Comparison of ENCODE assay signal across 9 cellular contexts in genomic region chr7:38169862-38170261, GRCh38. TPM values are rescaled to one million over a fixed set of nuclear protein-coding genes. Genes with fewer than 3 reads are reported as not detected.
DNase-seq lines count a peak whose midpoint lies in the region; ATAC-seq, FAIRE-seq and TF ChIP-seq lines count a peak whose summit lies in the region.
"Had no signal": no experiment of that assay in that cellular context is flagged by ENCODE, and none has a peak within 500 bp of the region (broad histone marks: within the 10 kb centered on the region; RNA-seq: fewer than 3 reads in every experiment).

No MANE protein-coding gene starts in this region.

- no peak overlapping the region for H2BK120ac ChIP-seq in H1 (replicated peaks; ENCODE audit: low read depth, low read length)

- H2BK15ac ChIP-seq in H1 (ENCODE audit: low read length) = no peak overlapping the region

- no peak overlapping the region for H2AK5ac ChIP-seq in H1 (ENCODE audit: low read depth, low read length)

- no peak overlapping the region for H3K4me3 Mint-ChIP-seq in type B pancreatic cell
- H3K4me3 Mint-ChIP-seq in neural progenitor cell = no peak overlapping the region

- no peak overlapping the region for H3K9ac ChIP-seq in H1 (replicated peaks in 1 of 4; ENCODE audit: extremely low read depth in 1 of 4, low read depth in 3 of 4, low read length in 3 of 4)
- H3K9ac ChIP-seq in neural progenitor cell = no peak overlapping the region

- H3K27ac ChIP-seq in H1 (ENCODE audit: low read depth, low read length) (no peak overlapping the region), neural progenitor cell (no peak overlapping the region), hepatocyte (no peak overlapping the region)

- H3K27me3 Mint-ChIP-seq in type B pancreatic cell = peaks cover 12% of the 10 kb centered on the region
- H3K27me3 Mint-ChIP-seq in neural progenitor cell (ENCODE audit: insufficient read depth, low read depth) = no peaks in the 10 kb centered on the region

- H3K4me2 ChIP-seq in H1 (ENCODE audit: insufficient read depth in 1 of 2, low read depth in 2 of 2, low read length in 2 of 2) (no peak overlapping the region), neural progenitor cell (no peak overlapping the region), hepatocyte (no peak overlapping the region)

- no peak overlapping the region for H2BK20ac ChIP-seq in H1 (ENCODE audit: low read length)

- no peaks in the 10 kb centered on the region for H4K20me1 ChIP-seq in H1 (replicated peaks in 1 of 2; ENCODE audit: control insufficient read depth in 1 of 2, insufficient read depth in 2 of 2, low read length in 2 of 2)
- no peaks in the 10 kb centered on the region for H4K20me1 ChIP-seq in neural progenitor cell (ENCODE audit: low read depth)
- no peaks in the 10 kb centered on the region for H4K20me1 ChIP-seq in hepatocyte (ENCODE audit: insufficient read depth, poor library complexity, severe bottlenecking)

- TF ChIP-seq RAD21 in H1 (IDR thresholded peaks at IDR 0.05 in 1 of 2, conservative IDR thresholded peaks at IDR 0.05 in 1 of 2; ENCODE audit: low read depth in 2 of 2, low read length in 2 of 2) = no peak

- H3K4me1 ChIP-seq in H1 (replicated peaks in 1 of 4; ENCODE audit: control insufficient read depth in 3 of 4, insufficient read depth in 4 of 4, low read length in 3 of 4) (no peaks in the 10 kb centered on the region; a peak in 1 of 7 replicates), neural progenitor cell (no peaks in the 10 kb centered on the region), hepatocyte (ENCODE audit: insufficient read depth) (peaks cover 10% of the 10 kb centered on the region)

- H3K9me3 Mint-ChIP-seq in type B pancreatic cell (no peaks in the 10 kb centered on the region), neural progenitor cell (no peaks in the 10 kb centered on the region)

- H3K4me1 Mint-ChIP-seq in type B pancreatic cell (ENCODE audit: unreplicated experiment) = no peaks in the 10 kb centered on the region
- no peaks in the 10 kb centered on the region for H3K4me1 Mint-ChIP-seq in neural progenitor cell

- WGBS in H1 (ENCODE audit: extremely low coverage in 1 of 2, insufficient coverage in 1 of 2, insufficient read length in 1 of 2, insufficient replicate concordance in 2 of 2, low coverage in 1 of 2, low lambda C conversion rate in 2 of 2, missing lambda C conversion rate in 1 of 2), 2 experiments = 95% methylated on average over 2 of the region's 2 CpGs; no CpG with 5 or more reads in 1 of the 2 experiments
- 59% methylated on average over 2 of the region's 2 CpGs for WGBS in hepatocyte (ENCODE audit: low lambda C conversion rate, missing lambda C conversion rate)

- no peak overlapping the region for H3K23ac ChIP-seq in H1 (ENCODE audit: insufficient read length)

- no peaks in the 10 kb centered on the region for H3K36me3 ChIP-seq in H1 (ENCODE audit: control insufficient read depth in 2 of 4, insufficient read depth in 4 of 4, low read length in 3 of 4)
- H3K36me3 ChIP-seq in neural progenitor cell = no peaks in the 10 kb centered on the region
- H3K36me3 ChIP-seq in hepatocyte (replicated peaks; ENCODE audit: insufficient read depth, low read depth) = no peaks in the 10 kb centered on the region

- no peaks in the 10 kb centered on the region for H3K79me1 ChIP-seq in H1 (ENCODE audit: low read depth, low read length)

- no peak overlapping the region for H4K8ac ChIP-seq in H1 (ENCODE audit: extremely low read depth, insufficient read depth, low read length)

- peak; percentile 49 for DNase-seq in SIG-M5 treated with dmso at 0.1 percent for 504 hours (lab: John Stamatoyannopoulos, UW; ENCODE audit: unreplicated experiment)
- DNase-seq in SIG-M5 (lab: John Stamatoyannopoulos, UW) = no peak
- peak; percentile 88 for DNase-seq in HT1080 (ENCODE audit: low read depth)
- DNase-seq in H1 (ENCODE audit: low read depth in 1 of 2, low spot score in 2 of 2) = no peak
- no peak for DNase-seq in type B pancreatic cell (ENCODE audit: extremely low spot score, unreplicated experiment)
- no peak for DNase-seq in neural progenitor cell (ENCODE audit: low spot score)
- DNase-seq in hepatocyte (ENCODE audit: low spot score) = no peak

- no peak overlapping the region for H4K5ac ChIP-seq in H1 (ENCODE audit: insufficient read length, low read depth, low read length)

- H3K4me3 ChIP-seq in H1 (ENCODE audit: extremely low read depth in 1 of 4, insufficient read depth in 2 of 4, low read depth in 3 of 4, low read length in 4 of 4) (no peak overlapping the region), neural progenitor cell (no peak overlapping the region), hepatocyte (no peak overlapping the region)

- ATAC-seq in GM18505 (IDR thresholded peaks at IDR 0.05; ENCODE audit: unreplicated experiment) = no peak

- TF ChIP-seq EP300 in H1 (IDR thresholded peaks at IDR 0.05; ENCODE audit: borderline replicate concordance in 1 of 2, low read depth in 2 of 2, low read length in 2 of 2) = no peak

- FAIRE-seq in H1 (lab: Jason Lieb, UNC) = no peak
- FAIRE-seq: keratinocyte had no signal

- H3K14ac ChIP-seq in H1 (ENCODE audit: insufficient read length) = no peak overlapping the region

- no peaks in the 10 kb centered on the region for H3K9me3 ChIP-seq in H1 (ENCODE audit: insufficient read depth in 2 of 2, low read depth in 1 of 2, low read length in 1 of 2)
- no peaks in the 10 kb centered on the region for H3K9me3 ChIP-seq in neural progenitor cell (ENCODE audit: low read depth)
- H3K9me3 ChIP-seq in hepatocyte (ENCODE audit: low read depth) = no peaks in the 10 kb centered on the region

- H2BK12ac ChIP-seq in H1 (ENCODE audit: low read depth, low read length) = no peak overlapping the region

- H2AFZ ChIP-seq in H1 (ENCODE audit: low read length) = peak overlapping the region; percentile 26; the same call in 1 of the 2 replicates
- H2AFZ ChIP-seq in neural progenitor cell (replicated peaks) = no peak overlapping the region
- H2AFZ ChIP-seq in hepatocyte = no peak overlapping the region

- no peak overlapping the region for H4K91ac ChIP-seq in H1 (replicated peaks; ENCODE audit: insufficient read length, low read length)

- H3K9me2 ChIP-seq in hepatocyte (replicated peaks; ENCODE audit: insufficient read depth) = no peaks in the 10 kb centered on the region

- H3K27ac Mint-ChIP-seq in type B pancreatic cell (peak overlapping the region; percentile 21), neural progenitor cell (no peak overlapping the region)

- POLR2A ChIA-PET in H1 (lab: Charles Lee; ENCODE audit: partially characterized antibody) = no interaction called here

- H3K4ac ChIP-seq in H1 (replicated peaks; ENCODE audit: insufficient read length, low read depth, low read length) = no peak overlapping the region

- no peak for TF ChIP-seq CTCF in H1 (IDR thresholded peaks at IDR 0.05; ENCODE audit: control extremely low read depth in 1 of 3, insufficient read depth in 1 of 3, low read depth in 1 of 3, low read length in 3 of 3)
- no peak for TF ChIP-seq CTCF in type B pancreatic cell (conservative IDR thresholded peaks at IDR 0.05)
- TF ChIP-seq CTCF in neural progenitor cell (IDR thresholded peaks at IDR 0.05) = no peak
- TF ChIP-seq CTCF in hepatocyte (IDR thresholded peaks at IDR 0.05; ENCODE audit: poor library complexity) = no peak

- H2BK5ac ChIP-seq in H1 (ENCODE audit: low read depth, low read length) = no peak overlapping the region

- no peak overlapping the region for H3K56ac ChIP-seq in H1 (replicated peaks; ENCODE audit: insufficient read length, low read depth, low read length)

- no peak overlapping the region for H3K18ac ChIP-seq in H1 (ENCODE audit: extremely low read depth, low read length)

- H3K27me3 ChIP-seq in H1 (replicated peaks in 1 of 4; ENCODE audit: control insufficient read depth in 3 of 4, extremely low read depth in 1 of 4, insufficient read depth in 3 of 4, low read length in 3 of 4) (no peaks in the 10 kb centered on the region), neural progenitor cell (no peaks in the 10 kb centered on the region), hepatocyte (no peaks in the 10 kb centered on the region)

- H3K23me2 ChIP-seq in H1 (ENCODE audit: low read depth, low read length) = no peaks in the 10 kb centered on the region

- H3K36me3 Mint-ChIP-seq in type B pancreatic cell (no peaks in the 10 kb centered on the region), neural progenitor cell (no peaks in the 10 kb centered on the region)

- no peaks in the 10 kb centered on the region for H3K79me2 ChIP-seq in H1 (ENCODE audit: control insufficient read depth in 1 of 2, insufficient read depth in 2 of 2, low read length in 2 of 2)
- H3K79me2 ChIP-seq in neural progenitor cell (ENCODE audit: low read depth) = no peaks in the 10 kb centered on the region
- H3K79me2 ChIP-seq in hepatocyte = no peaks in the 10 kb centered on the region

- TF ChIP-seq POLR2A in H1 (IDR thresholded peaks at IDR 0.05; ENCODE audit: control extremely low read depth in 1 of 2, low read depth in 2 of 2, low read length in 2 of 2) = no peak
- TF ChIP-seq POLR2A in GM18505 (IDR thresholded peaks at IDR 0.05; ENCODE audit: borderline replicate concordance, extremely low read depth, insufficient read depth, insufficient read length) = no peak

- CTCF ChIA-PET in H1 (lab: Charles Lee; ENCODE audit: partially characterized antibody) = interaction anchor here (0.9 to 1.5 kb wide), 3 partner anchors 46 to 182 kb away, joined by 3 to 5 read pairs (median 4); no protein-coding TSS in a partner anchor

- H3F3A ChIP-seq in neural progenitor cell (ENCODE audit: low read depth) = no peaks in the 10 kb centered on the region

TF ChIP-seq in H1, 55 proteins besides CTCF, POLR2A, EP300 and RAD21 (continues in another document):
- TF ChIP-seq SP2 (IDR thresholded peaks at IDR 0.05; ENCODE audit: low read length) (no peak), FOSL1 (IDR thresholded peaks at IDR 0.05; ENCODE audit: insufficient read depth, low read depth, low read length) (no peak), HDAC6 (IDR thresholded peaks at IDR 0.05; ENCODE audit: low read depth, low read length) (no peak), SIRT6 (IDR thresholded peaks at IDR 0.05; ENCODE audit: low read length) (no peak)

RNA-seq across cellular contexts. Expression of gene STARD3NL, which starts 8.2 kb away (rescaled TPM):
- total RNA-seq in HT1080 (2014; rRNA removed; shearing (Covaris generic)) = 71.6 and 87.5 TPM in 2 replicates
- 76.0 and 76.6 TPM in 2 replicates for polyA plus RNA-seq in HT1080 (2015; cell fraction: cytosol; rRNA removed)
- 33.4 and 38.4 TPM in 2 replicates for polyA plus RNA-seq in HT1080 (2015; cell fraction: nucleus; rRNA removed)
- 33.1 and 40.5 TPM in 2 replicates for total RNA-seq in H1 (2021; fragmentation: NEBNext Ultra II Directional; extraction: Animal tissue kit (Norgen Biotek cat#: 25700))
- polyA plus RNA-seq in H1 (2011; rRNA removed) = 15.6 and 27.1 TPM in 2 replicates
- 30.4 TPM for polyA plus RNA-seq in H1 (2011; cell fraction: cytosol; rRNA removed)
- 14.7 TPM for polyA plus RNA-seq in H1 (2011; cell fraction: nucleus; rRNA removed)
- polyA plus RNA-seq in H1 (2012, experiment 1 of 2) = 23.2 to 35.8 TPM (median 27.3 TPM) in 4 replicates
- polyA plus RNA-seq in H1 (2012, experiment 2 of 2) = 21.3 TPM
- 31.2 TPM for polyA plus RNA-seq in H1 (2013, experiment 1 of 2)
- 35.3 TPM for polyA plus RNA-seq in H1 (2013, experiment 2 of 2)
- polyA minus RNA-seq in H1 (2011; rRNA and poly(A)+ RNA removed) = 21.4 and 22.2 TPM in 2 replicates
- 14.2 TPM for polyA minus RNA-seq in H1 (2011; cell fraction: cytosol; rRNA and poly(A)+ RNA removed)
- 18.4 TPM for polyA minus RNA-seq in H1 (2011; cell fraction: nucleus; rRNA and poly(A)+ RNA removed)
- total RNA-seq in type B pancreatic cell (ENCODE audit: low replicate concordance) = 29.0 and 46.7 TPM in 2 replicates
- 99.0 and 121 TPM in 2 replicates for total RNA-seq in neural progenitor cell (ENCODE audit: low replicate concordance)
- total RNA-seq in hepatocyte = 73.3 and 84.8 TPM in 2 replicates
- 50.7 and 65.1 TPM in 2 replicates for polyA plus RNA-seq in hepatocyte

Comparison
In these comparisons a context has a peak if more than half of its experiments do, and no peak if none do; other contexts are left out.
1. DNase-seq: peak in SIG-M5 treated with dmso at 0.1 percent for 504 hours (single experiment) and HT1080 (single experiment); none in SIG-M5 (single experiment), H1 (0 of 2), type B pancreatic cell (single experiment), neural progenitor cell (single experiment) and hepatocyte (single experiment).